Comparison of ENCODE assay signal across 15 cellular contexts in genomic region chr22:47088480-47089145, GRCh38.
"Had no signal": no experiment of that assay in that cellular context is flagged by ENCODE, and none has a peak within 500 bp of the region (broad histone marks: within the 10 kb centered on the region; RNA-seq: fewer than 3 reads in every experiment).

No MANE protein-coding gene starts in this region.

- H3K9me3 Mint-ChIP-seq: immature natural killer cell had no signal

- H3K27ac Mint-ChIP-seq: activated CD4-positive, alpha-beta memory T cell treated with anti-CD3 and anti-CD28 coated beads for 36 hours; activated CD4-positive, alpha-beta T cell treated with anti-CD3 and anti-CD28 coated beads for 36 hours; activated naive CD8-positive, alpha-beta T cell; dendritic cell treated with granulocyte-macrophage colony-stimulating factor and Interleukin-4, amounts not matched to agents 40 ng/mL and 50 ng/mL, for 4 days had no signal

- H3K27me3 Mint-ChIP-seq: activated CD4-positive, alpha-beta memory T cell treated with anti-CD3 and anti-CD28 coated beads for 36 hours; activated CD4-positive, alpha-beta T cell treated with anti-CD3 and anti-CD28 coated beads for 36 hours; activated naive CD8-positive, alpha-beta T cell; dendritic cell treated with granulocyte-macrophage colony-stimulating factor and Interleukin-4, amounts not matched to agents 40 ng/mL and 50 ng/mL, for 4 days had no signal

- DNase-seq: activated CD4-positive, alpha-beta memory T cell treated with anti-CD3 and anti-CD28 coated beads for 36 hours; activated CD4-positive, alpha-beta T cell treated with anti-CD3 and anti-CD28 coated beads for 36 hours; activated gamma-delta T cell; activated T-cell treated with anti-CD3 and anti-CD28 coated beads, Interleukin-2, amount 50 U/mL, for 4 hours; amniotic stem cell; central memory CD4-positive, alpha-beta T cell; effector memory CD4-positive, alpha-beta T cell; heart left ventricle; immature natural killer cell; stimulated activated CD4-positive, alpha-beta T cell treated with anti-CD3 and anti-CD28 coated beads, Interleukin-4, amount 100 ng/mL, for 24 hours; stimulated activated naive CD8-positive, alpha-beta T cell treated with anti-CD3 and anti-CD28 coated beads, Interleukin-15, Interleukin-2, amounts not matched to agents 100 U/mL and 50 U/mL, for 24 hours; trophoblast cell; WERI-Rb-1 had no signal

- H3K4me3 Mint-ChIP-seq: activated CD4-positive, alpha-beta memory T cell treated with anti-CD3 and anti-CD28 coated beads for 36 hours; activated CD4-positive, alpha-beta T cell treated with anti-CD3 and anti-CD28 coated beads for 36 hours; activated naive CD8-positive, alpha-beta T cell; activated T-cell treated with anti-CD3 and anti-CD28 coated beads, Interleukin-2, amount 50 U/mL, for 4 hours; dendritic cell treated with granulocyte-macrophage colony-stimulating factor and Interleukin-4, amounts not matched to agents 40 ng/mL and 50 ng/mL, for 4 days had no signal

- ATAC-seq: activated CD4-positive, alpha-beta T cell treated with anti-CD3 and anti-CD28 coated beads for 36 hours; activated T-cell treated with anti-CD3 and anti-CD28 coated beads, Interleukin-2, amount 50 U/mL, for 4 hours; heart left ventricle; stimulated activated naive CD8-positive, alpha-beta T cell treated with anti-CD3 and anti-CD28 coated beads, Interleukin-15, Interleukin-2, amounts not matched to agents 100 U/mL and 50 U/mL, for 24 hours had no signal
